8 cellular contexts compared by ENCODE assay signal in genomic region chr11:3855808-3856491, GRCh38. TPM values are rescaled to one million over a fixed set of nuclear protein-coding genes. Genes with fewer than 3 reads are reported as not detected.
DNase-seq lines count a peak whose midpoint lies in the region; ATAC-seq and TF ChIP-seq lines count a peak whose summit lies in the region.

No MANE protein-coding gene starts in this region.

- peaks cover 51% of the 10 kb centered on the region for H3K79me2 ChIP-seq in hepatocyte

- in situ Hi-C loops in astrocyte of the cerebellum (cut with HindIII; ENCODE audit: low sequenced_read_pairs): loop anchor here (10.0 kb wide), 1 partner anchor 199 kb away; no protein-coding TSS in a partner anchor
- in situ Hi-C loops in gastrocnemius medialis (cut with MboI; ENCODE audit: low sequenced_read_pairs in 4 of 4): loop anchor here in 2 of 4 donors (10.0 to 25.0 kb wide), 2 partner anchors 106 to 189 kb away; no protein-coding TSS in a partner anchor

- H3K27ac ChIP-seq in Peyer's patch: peak overlapping the region; percentile 97 to 99 (median 98)
- H3K27ac ChIP-seq in hepatocyte: peak overlapping the region; percentile 97
- peak overlapping the region; percentile 99 to 100 (median 100) for H3K27ac ChIP-seq in gastrocnemius medialis

- DNase-seq in 8988T: peak; percentile 54
- DNase-seq in Peyer's patch: peak; percentile 59 to 80 (median 77)
- DNase-seq in astrocyte of the cerebellum (ENCODE audit: low read depth): no peak
- DNase-seq in hepatocyte (ENCODE audit: low spot score): peak; percentile 51
- peak; percentile 64 to 88 for DNase-seq in gastrocnemius medialis

- H3K4me1 ChIP-seq in Peyer's patch (peaks cover 6 to 56% (median 42%) of the 10 kb centered on the region in 4 donors), hepatocyte (ENCODE audit: insufficient read depth) (peaks cover 18% of the 10 kb centered on the region), gastrocnemius medialis (peaks cover 61 to 64% of the 10 kb centered on the region in 2 donors)

- intact Hi-C loops in gastrocnemius medialis (cut with DNase I; ENCODE audit: low total_unique reads): loop anchor here (1.0 to 5.0 kb wide), 4 partner anchors 71 to 216 kb away; no protein-coding TSS in a partner anchor

- WGBS in hepatocyte (ENCODE audit: low lambda C conversion rate, missing lambda C conversion rate): 8% methylated on average over 32 of the region's 40 CpGs

- H4K20me1 ChIP-seq in hepatocyte (ENCODE audit: insufficient read depth, poor library complexity, severe bottlenecking): no peaks in the 10 kb centered on the region

- ATAC-seq in GM18508 (IDR thresholded peaks at IDR 0.05; ENCODE audit: insufficient read depth, unreplicated experiment): peak; percentile 10
- ATAC-seq in HG03045 (IDR thresholded peaks at IDR 0.05; ENCODE audit: unreplicated experiment): peak; percentile 14
- ATAC-seq in gastrocnemius medialis: peak; percentile 18 to 32
- no peak for ATAC-seq in HG03469 (IDR thresholded peaks at IDR 0.05; ENCODE audit: unreplicated experiment)

- TF ChIP-seq CTCF in Peyer's patch (IDR thresholded peaks at IDR 0.05) (no peak), astrocyte of the cerebellum (IDR thresholded peaks at IDR 0.05; ENCODE audit: low read depth, low read length, missing control alignments) (no peak), hepatocyte (IDR thresholded peaks at IDR 0.05; ENCODE audit: poor library complexity) (no peak), gastrocnemius medialis (IDR thresholded peaks at IDR 0.05 in 4 of 5, conservative IDR thresholded peaks at IDR 0.05 in 1 of 5) (no peak)

- H3K27me3 ChIP-seq in Peyer's patch (no peaks in the 10 kb centered on the region), hepatocyte (no peaks in the 10 kb centered on the region), gastrocnemius medialis (no peaks in the 10 kb centered on the region)

- H3K9me2 ChIP-seq in hepatocyte (replicated peaks; ENCODE audit: insufficient read depth): no peaks in the 10 kb centered on the region

- H3K4me2 ChIP-seq in hepatocyte: peak overlapping the region; percentile 99

- H3K36me3 ChIP-seq in Peyer's patch: no peaks in the 10 kb centered on the region
- no peaks in the 10 kb centered on the region for H3K36me3 ChIP-seq in hepatocyte (replicated peaks; ENCODE audit: insufficient read depth, low read depth)
- no peaks in the 10 kb centered on the region for H3K36me3 ChIP-seq in gastrocnemius medialis

- H3K4me3 ChIP-seq in Peyer's patch (peak overlapping the region; percentile 79 to 96 (median 89)), astrocyte of the cerebellum (ENCODE audit: low read depth, low read length) (peak overlapping the region; percentile 92), hepatocyte (peak overlapping the region; percentile 97), gastrocnemius medialis (peak overlapping the region; percentile 91 to 97 (median 96))

- no peak for TF ChIP-seq POLR2A in Peyer's patch (IDR thresholded peaks at IDR 0.05)
- TF ChIP-seq POLR2A in gastrocnemius medialis (IDR thresholded peaks at IDR 0.05): peak in 1 of 2 donors; percentile 40

- H2AFZ ChIP-seq in hepatocyte: peak overlapping the region; percentile 94

- no peaks in the 10 kb centered on the region for H3K9me3 ChIP-seq in Peyer's patch
- no peaks in the 10 kb centered on the region for H3K9me3 ChIP-seq in hepatocyte (ENCODE audit: low read depth)
- no peaks in the 10 kb centered on the region for H3K9me3 ChIP-seq in gastrocnemius medialis

RNA-seq across cellular contexts. Expression of gene STIM1, which starts 0.5 kb away (rescaled TPM):
- total RNA-seq in Peyer's patch: 100 to 1,000 TPM in 1 of 4 donors, 10 to 100 TPM in 3; 36.3 to 158 (median 46.1) TPM
- 19.6 and 20.1 TPM in 2 replicates for total RNA-seq in hepatocyte
- polyA plus RNA-seq in hepatocyte: 14.7 and 18.5 TPM in 2 replicates
- 100 to 1,000 TPM in 1 of 4 donors, 10 to 100 TPM in 3; 45.9 to 132 (median 87.3) TPM for total RNA-seq in gastrocnemius medialis

RNA-seq across cellular contexts. Expression of gene RHOG, which starts 15.2 kb away (rescaled TPM):
- total RNA-seq in Peyer's patch (10 to 100 TPM; 33.8 to 83.0 (median 67.0) TPM), hepatocyte (18.0 and 18.4 TPM in 2 replicates), gastrocnemius medialis (10 to 100 TPM; 38.0 to 77.4 (median 46.9) TPM)
- 36.9 and 44.4 TPM in 2 replicates for polyA plus RNA-seq in hepatocyte

RNA-seq across cellular contexts. Expression of gene PGAP2, which starts 47.6 kb away (rescaled TPM):
- total RNA-seq in Peyer's patch: 10 to 100 TPM in 3 of 4 donors, 1 to 10 TPM in 1; 9.1 to 67.2 (median 53.7) TPM
- 19.0 and 20.3 TPM in 2 replicates for total RNA-seq in hepatocyte
- polyA plus RNA-seq in hepatocyte: 35.5 and 37.6 TPM in 2 replicates
- total RNA-seq in gastrocnemius medialis: 1 to 10 TPM; 4.6 to 8.0 (median 6.5) TPM

RNA-seq across cellular contexts. Expression of gene NUP98, which starts 58.6 kb away (rescaled TPM):
- total RNA-seq in Peyer's patch (100 to 1,000 TPM in 1 of 4 donors, 10 to 100 TPM in 3; 67.7 to 113 (median 86.8) TPM), hepatocyte (81.4 and 95.9 TPM in 2 replicates), gastrocnemius medialis (100 to 1,000 TPM in 2 of 4 donors, 10 to 100 TPM in 2; 65.2 to 128 (median 102) TPM)
- 22.7 and 23.6 TPM in 2 replicates for polyA plus RNA-seq in hepatocyte
